In the genomic region with DNA sequence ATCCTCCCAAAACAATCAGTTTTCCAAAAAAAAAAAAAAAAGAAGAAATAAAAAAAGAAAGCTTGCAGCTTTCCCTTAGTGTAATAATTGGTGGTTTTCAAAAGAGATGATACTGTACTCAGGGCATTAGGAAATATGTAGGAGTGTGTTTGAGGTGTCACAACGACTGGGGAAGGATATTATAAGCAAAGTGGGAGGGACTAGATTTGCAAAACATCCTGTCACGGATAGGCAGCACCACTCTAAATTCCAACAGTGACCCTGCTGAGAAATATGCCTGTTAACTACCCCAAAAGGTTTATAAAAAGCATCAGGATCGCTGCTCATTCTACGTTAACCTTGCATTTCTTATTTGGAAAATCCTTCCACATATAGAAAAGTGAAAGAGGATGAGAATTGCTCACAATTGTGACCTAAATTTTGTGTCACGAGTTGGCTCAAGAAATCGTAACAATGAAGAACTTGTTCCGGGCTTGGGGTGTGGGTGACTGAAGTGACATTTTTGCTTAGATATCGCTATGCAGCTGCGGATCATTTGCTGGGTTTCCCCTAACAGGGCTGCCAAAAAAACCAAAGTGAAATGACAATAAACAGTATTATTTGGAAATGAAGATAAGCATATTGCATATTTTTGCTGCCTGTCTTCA, we compare ENCODE assay signal across 10 cellular contexts. TPM values are rescaled to one million over a fixed set of nuclear protein-coding genes. Genes with fewer than 3 reads are reported as not detected.
DNase-seq lines count a peak whose midpoint lies in the region; ATAC-seq, FAIRE-seq and TF ChIP-seq lines count a peak whose summit lies in the region.
"Had no signal": no experiment of that assay in that cellular context is flagged by ENCODE, and none has a peak within 500 bp of the region (broad histone marks: within the 10 kb centered on the region; RNA-seq: fewer than 3 reads in every experiment).

No MANE protein-coding gene starts in this region.

- H3K4me3 ChIP-seq in bronchial epithelial cell (ENCODE audit: low read depth, low read length): no peak overlapping the region
- no peak overlapping the region for H3K4me3 ChIP-seq in lung
- no peak overlapping the region for H3K4me3 ChIP-seq in effector memory CD4-positive, alpha-beta T cell (ENCODE audit: insufficient read depth, low read depth, low read length, poor library complexity, severe bottlenecking)
- H3K4me3 ChIP-seq: SJCRH30 had no signal

- TF ChIP-seq CTCF in bronchial epithelial cell (IDR thresholded peaks at IDR 0.05; ENCODE audit: insufficient read depth, low read length, severe bottlenecking): no peak
- TF ChIP-seq CTCF in lung (IDR thresholded peaks at IDR 0.05; ENCODE audit: control extremely low read depth, extremely low read depth): no peak

- WGBS in lung, 2 donors: 13 to 14% methylated on average over 9 of the region's 9 CpGs

- H3K27me3 ChIP-seq in bronchial epithelial cell (ENCODE audit: control insufficient read depth, insufficient read depth, low read length) (no peaks in the 10 kb centered on the region), lung (ENCODE audit: control insufficient read depth, insufficient read depth) (no peaks in the 10 kb centered on the region)
- no peaks in the 10 kb centered on the region for H3K27me3 ChIP-seq in effector memory CD4-positive, alpha-beta T cell (replicated peaks; ENCODE audit: control insufficient read depth, insufficient read depth, low read length, poor library complexity, severe bottlenecking)
- H3K27me3 ChIP-seq: SJCRH30 had no signal

- FAIRE-seq in bronchial epithelial cell (lab: Jason Lieb, UNC): no peak
- FAIRE-seq: HTR-8/SVneo had no signal

- no peaks in the 10 kb centered on the region for H3K9me3 ChIP-seq in lung (ENCODE audit: control insufficient read depth in 2 of 2, insufficient read depth in 1 of 2, low read length in 1 of 2)
- no peaks in the 10 kb centered on the region for H3K9me3 ChIP-seq in effector memory CD4-positive, alpha-beta T cell (ENCODE audit: control insufficient read depth, low read length)
- H3K9me3 ChIP-seq: SJCRH30 had no signal

- DNase-seq in stimulated activated CD4-positive, alpha-beta T cell treated with anti-CD3 and anti-CD28 coated beads, Interleukin-15, amount 100 ng/mL, for 24 hours: peak; percentile 35
- no peak for DNase-seq in stimulated activated CD4-positive, alpha-beta T cell treated with anti-CD3 and anti-CD28 coated beads, Interleukin-1b, Interleukin-23, amount 100 ng/mL, for 48 hours
- DNase-seq in bronchial epithelial cell (ENCODE audit: low read depth) (peak; percentile 36), lung (ENCODE audit: low spot score) (no peak), HUDEP-2 (lab: John Stamatoyannopoulos, UW; ENCODE audit: unreplicated experiment in 76 of 76) (no peak), HuH-7.5 (ENCODE audit: low spot score) (no peak)
- no peak for DNase-seq in effector memory CD4-positive, alpha-beta T cell
- DNase-seq: SJCRH30 had no signal

- H3K27ac ChIP-seq in lung (ENCODE audit: low read depth in 1 of 2, low read length in 1 of 2): peak overlapping the region; percentile 67 to 69
- H3K27ac ChIP-seq in effector memory CD4-positive, alpha-beta T cell (ENCODE audit: insufficient read depth, low read length, poor library complexity, severe bottlenecking): no peak overlapping the region
- H3K27ac ChIP-seq: SJCRH30 had no signal

- H3K36me3 ChIP-seq in bronchial epithelial cell (ENCODE audit: control insufficient read depth, insufficient read depth, low read length) (peaks cover 15% of the 10 kb centered on the region), lung (ENCODE audit: control insufficient read depth in 2 of 2, insufficient read depth in 2 of 2, low read length in 2 of 2) (peaks cover 4 to 5% of the 10 kb centered on the region in 2 donors)
- H3K36me3 ChIP-seq in effector memory CD4-positive, alpha-beta T cell (ENCODE audit: control insufficient read depth, insufficient read depth, low read length): peaks cover 7% of the 10 kb centered on the region

- peaks cover 7 to 50% of the 10 kb centered on the region in 2 donors for H3K4me1 ChIP-seq in lung (ENCODE audit: control insufficient read depth in 2 of 2, insufficient read depth in 2 of 2, low read length in 2 of 2)
- H3K4me1 ChIP-seq in effector memory CD4-positive, alpha-beta T cell (ENCODE audit: control insufficient read depth, insufficient read depth, low read length, poor library complexity, severe bottlenecking): peaks cover 18% of the 10 kb centered on the region

- ATAC-seq in lung (ENCODE audit: insufficient read depth, low FRiP score): peak; percentile 28
- ATAC-seq in HG02840 (IDR thresholded peaks at IDR 0.05; ENCODE audit: low FRiP score, unreplicated experiment): no peak

RNA-seq across cellular contexts. Expression of a gene that starts 51.6 kb away (rescaled TPM):
- 18.8 and 20.8 TPM in 2 replicates for total RNA-seq in bronchial epithelial cell
- total RNA-seq in lung: 10 to 100 TPM; 41.6 to 66.0 TPM
- polyA plus RNA-seq in lung: 10 to 100 TPM; 16.5 to 31.5 TPM

Comparison
In these comparisons a context has a peak if more than half of its experiments do, and no peak if none do; other contexts are left out.
1. DNase-seq: peak in stimulated activated CD4-positive, alpha-beta T cell treated with anti-CD3 and anti-CD28 coated beads, Interleukin-15, amount 100 ng/mL, for 24 hours (single experiment) and bronchial epithelial cell (single experiment); none in stimulated activated CD4-positive, alpha-beta T cell treated with anti-CD3 and anti-CD28 coated beads, Interleukin-1b, Interleukin-23, amount 100 ng/mL, for 48 hours (single experiment), lung (single experiment), HUDEP-2 (0 of 76), HuH-7.5 (single experiment) and effector memory CD4-positive, alpha-beta T cell (0 of 3).